36 cellular contexts compared by ENCODE assay signal in the genomic region with DNA sequence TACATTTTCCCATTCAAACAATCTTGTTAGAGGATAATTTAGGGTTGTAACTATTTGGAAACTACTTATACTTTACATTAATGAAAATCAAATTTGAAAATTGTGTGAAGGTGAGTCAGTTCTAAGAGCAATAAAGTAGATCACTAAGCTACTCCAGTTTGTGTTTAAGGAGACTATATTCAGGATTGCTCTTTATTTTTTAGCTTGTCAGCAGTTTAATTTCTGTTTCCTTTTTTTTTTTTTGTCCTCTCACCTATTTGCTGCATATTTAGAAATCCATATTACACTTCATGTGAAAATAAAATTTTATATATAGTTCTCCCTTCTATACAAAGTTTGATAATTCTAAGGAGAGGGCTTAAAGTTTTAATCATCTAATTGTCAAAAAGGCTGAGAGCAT.
"Had no signal": no experiment of that assay in that cellular context is flagged by ENCODE, and none has a peak within 500 bp of the region (broad histone marks: within the 10 kb centered on the region; RNA-seq: fewer than 3 reads in every experiment).

No MANE protein-coding gene starts in this region.

- DNase-seq: Kasumi-1, MG63, MM.1S, MV-4-11, NCI-H1048, NCI-H1092, NCI-H1092 treated with DMSO at 0.1 percent for 48 hours, NCI-H1105, NCI-H1105 treated with DMSO at 0.1 percent for 48 hours, NCI-H1417, NCI-H1417 treated with DMSO at 0.1 percent for 48 hours, NCI-H1436, NCI-H1436 treated with DMSO at 0.1 percent for 48 hours, NCI-H146, NCI-H1694, NCI-H1694 treated with DMSO at 0.1 percent for 48 hours, NCI-H187, NCI-H187 treated with DMSO at 0.1 percent for 48 hours, NCI-H1930, NCI-H2029, NCI-H2029 treated with DMSO at 0.1 percent for 48 hours, NCI-H2081, NCI-H2081 treated with DMSO at 0.1 percent for 48 hours, NCI-H2107, NCI-H2171, NCI-H2171 treated with DMSO at 0.1 percent for 48 hours, NCI-H2227 treated with DMSO at 0.1 percent for 48 hours, NCI-H226, NCI-H345, NCI-H446, NCI-H446 treated with DMSO at 0.1 percent for 48 hours, NCI-H510A, NCI-H510A treated with DMSO at 0.1 percent for 48 hours, NCI-H524, NCI-H524 treated with DMSO at 0.1 percent for 48 hours, NCI-H526 had no signal

- H3K9me3 ChIP-seq: MG63 had no signal

- H3K27me3 ChIP-seq: MG63 had no signal

- H3K4me3 ChIP-seq: MG63 had no signal

- H3K36me3 ChIP-seq: MG63 had no signal
